In genomic region chr17:393806-394717, GRCh38 we compare ENCODE assay signal across 1 cellular context.
A peak's percentile ranks its signal among the peaks of the same experiment; 100 is the strongest.
TF ChIP-seq lines count a peak whose summit lies in the region.

No MANE protein-coding gene starts in this region.

TF ChIP-seq in K562, 482 proteins besides CTCF, POLR2A, EP300 and RAD21:
- TF ChIP-seq U2AF1 (optimal IDR thresholded peaks at IDR 0.05; ENCODE audit: low read depth, low read length) = no peak
- peak; percentile 82 for TF ChIP-seq CBFA2T3 (IDR thresholded peaks at IDR 0.05)
- TF ChIP-seq NFRKB (IDR thresholded peaks at IDR 0.05; ENCODE audit: low read depth) = no peak
- no peak for TF ChIP-seq MAZ (CRISPR knock-in tag; conservative IDR thresholded peaks at IDR 0.05 in 1 of 2, IDR thresholded peaks at IDR 0.05 in 1 of 2)
- TF ChIP-seq SREBF1 (IDR thresholded peaks at IDR 0.05; ENCODE audit: borderline replicate concordance, low read depth, low read length) = no peak
- TF ChIP-seq TCF3 (CRISPR knock-in tag; IDR thresholded peaks at IDR 0.05) = peak; percentile 54
- 0 out of 4 replicates have a peak, but pooled peaks of 1 of the 2 experiments have one; percentile 20 for TF ChIP-seq FOXK2 (conservative IDR thresholded peaks at IDR 0.05 in 1 of 2, IDR thresholded peaks at IDR 0.05 in 1 of 2; ENCODE audit: low read depth in 2 of 2)
- no peak for TF ChIP-seq FOXP1 (CRISPR knock-in tag; IDR thresholded peaks at IDR 0.05)
- TF ChIP-seq ASH1L (IDR thresholded peaks at IDR 0.05; ENCODE audit: borderline replicate concordance, low read depth, partially characterized antibody) = no peak
- TF ChIP-seq NR2C1 (IDR thresholded peaks at IDR 0.05) = peak; percentile 68; the same call in 1 of the 2 replicates
- peak; percentile 85 for TF ChIP-seq NR2C1 (tag; IDR thresholded peaks at IDR 0.05)
- TF ChIP-seq WHSC1 (IDR thresholded peaks at IDR 0.05; ENCODE audit: low read length) = no peak
- no peak for TF ChIP-seq HNRNPH1 (optimal IDR thresholded peaks at IDR 0.05; ENCODE audit: low read depth, low read length)
- no peak for TF ChIP-seq FOXJ2 (tag; IDR thresholded peaks at IDR 0.05)
- 0 out of 2 replicates have a peak, but pooled peaks have one; percentile 12 for TF ChIP-seq SOX6 (IDR thresholded peaks at IDR 0.05)
- no peak for TF ChIP-seq EP400 (IDR thresholded peaks at IDR 0.05)
- peak; percentile 73 for TF ChIP-seq CBFA2T2 (conservative IDR thresholded peaks at IDR 0.05)
- no peak for TF ChIP-seq HDGF (IDR thresholded peaks at IDR 0.05)
- TF ChIP-seq ERF (CRISPR knock-in tag; IDR thresholded peaks at IDR 0.05) = no peak
- TF ChIP-seq TRIM24 (IDR thresholded peaks at IDR 0.05) = no peak
- TF ChIP-seq MTA2 (IDR thresholded peaks at IDR 0.05; ENCODE audit: low read depth) = peak; percentile 32; the same call in 1 of the 2 replicates
- no peak for TF ChIP-seq NR2C2 (CRISPR knock-in tag; IDR thresholded peaks at IDR 0.05)
- peak; percentile 77 for TF ChIP-seq NR2C2 (tag; IDR thresholded peaks at IDR 0.05)
- no peak for TF ChIP-seq NCOA6 (IDR thresholded peaks at IDR 0.05)
- no peak for TF ChIP-seq FUS (optimal IDR thresholded peaks at IDR 0.05; ENCODE audit: low read depth, low read length)
- TF ChIP-seq ZNF79 (CRISPR knock-in tag; IDR thresholded peaks at IDR 0.05; ENCODE audit: low read depth) = no peak
- TF ChIP-seq ZNF197 (CRISPR knock-in tag; IDR thresholded peaks at IDR 0.05; ENCODE audit: low read depth) = peak; percentile 50; the same call in 1 of the 2 replicates
- TF ChIP-seq, protein P1, sequence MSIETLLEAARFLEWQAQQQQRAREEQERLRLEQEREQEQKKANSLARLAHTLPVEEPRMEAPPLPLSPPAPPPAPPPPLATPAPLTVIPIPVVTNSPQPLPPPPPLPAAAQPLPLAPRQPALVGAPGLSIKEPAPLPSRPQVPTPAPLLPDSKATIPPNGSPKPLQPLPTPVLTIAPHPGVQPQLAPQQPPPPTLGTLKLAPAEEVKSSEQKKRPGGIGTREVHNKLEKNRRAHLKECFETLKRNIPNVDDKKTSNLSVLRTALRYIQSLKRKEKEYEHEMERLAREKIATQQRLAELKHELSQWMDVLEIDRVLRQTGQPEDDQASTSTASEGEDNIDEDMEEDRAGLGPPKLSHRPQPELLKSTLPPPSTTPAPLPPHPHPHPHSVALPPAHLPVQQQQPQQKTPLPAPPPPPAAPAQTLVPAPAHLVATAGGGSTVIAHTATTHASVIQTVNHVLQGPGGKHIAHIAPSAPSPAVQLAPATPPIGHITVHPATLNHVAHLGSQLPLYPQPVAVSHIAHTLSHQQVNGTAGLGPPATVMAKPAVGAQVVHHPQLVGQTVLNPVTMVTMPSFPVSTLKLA (conservative IDR thresholded peaks at IDR 0.05) = 0 out of 4 replicates have a peak, but pooled peaks of 1 of the 2 experiments have one; percentile 29
- TF ChIP-seq SMARCE1 (IDR thresholded peaks at IDR 0.05) = no peak
- TF ChIP-seq TEAD4 (IDR thresholded peaks at IDR 0.05; ENCODE audit: low read length) = peak; percentile 45
- TF ChIP-seq TEAD4 (CRISPR knock-in tag; IDR thresholded peaks at IDR 0.05; ENCODE audit: borderline replicate concordance) = no peak
- no peak for TF ChIP-seq MBD2 (IDR thresholded peaks at IDR 0.05; ENCODE audit: borderline replicate concordance, low read depth)
- peak; percentile 40; the same call in 1 of the 2 replicates for TF ChIP-seq L3MBTL2 (IDR thresholded peaks at IDR 0.05)
- TF ChIP-seq ARID1B (IDR thresholded peaks at IDR 0.05) = peak; percentile 45
- TF ChIP-seq ZNF212 (CRISPR knock-in tag; IDR thresholded peaks at IDR 0.05) = no peak
- TF ChIP-seq MGA (IDR thresholded peaks at IDR 0.05) = peak; percentile 46; the same call in 1 of the 2 replicates
- no peak for TF ChIP-seq ETS1 (conservative IDR thresholded peaks at IDR 0.05; ENCODE audit: control insufficient read depth, low read depth, low read length)
- TF ChIP-seq GABPA (tag; conservative IDR thresholded peaks at IDR 0.05; ENCODE audit: low read depth) = no peak
- TF ChIP-seq RBM15 (IDR thresholded peaks at IDR 0.05; ENCODE audit: insufficient read depth, low read length) = no peak
- TF ChIP-seq BHLHE40 (IDR thresholded peaks at IDR 0.05; ENCODE audit: low read length) = peak; percentile 78
- peak; percentile 59 for TF ChIP-seq ESRRA (IDR thresholded peaks at IDR 0.05; ENCODE audit: borderline replicate concordance, low read depth)
- peak; percentile 50; the same call in 1 of the 2 replicates for TF ChIP-seq NCOR1 (IDR thresholded peaks at IDR 0.05)
- no peak for TF ChIP-seq PTRF (tag; IDR thresholded peaks at IDR 0.05)
- TF ChIP-seq FOXP4 (CRISPR knock-in tag; IDR thresholded peaks at IDR 0.05; ENCODE audit: borderline replicate concordance) = no peak
- TF ChIP-seq TAL1 (IDR thresholded peaks at IDR 0.05) = peak; percentile 53
- no peak for TF ChIP-seq CREB1 (IDR thresholded peaks at IDR 0.05)
- no peak for TF ChIP-seq CREB1 (CRISPR knock-in tag; IDR thresholded peaks at IDR 0.05)
